1 cellular context compared by ENCODE assay signal in the genomic region with DNA sequence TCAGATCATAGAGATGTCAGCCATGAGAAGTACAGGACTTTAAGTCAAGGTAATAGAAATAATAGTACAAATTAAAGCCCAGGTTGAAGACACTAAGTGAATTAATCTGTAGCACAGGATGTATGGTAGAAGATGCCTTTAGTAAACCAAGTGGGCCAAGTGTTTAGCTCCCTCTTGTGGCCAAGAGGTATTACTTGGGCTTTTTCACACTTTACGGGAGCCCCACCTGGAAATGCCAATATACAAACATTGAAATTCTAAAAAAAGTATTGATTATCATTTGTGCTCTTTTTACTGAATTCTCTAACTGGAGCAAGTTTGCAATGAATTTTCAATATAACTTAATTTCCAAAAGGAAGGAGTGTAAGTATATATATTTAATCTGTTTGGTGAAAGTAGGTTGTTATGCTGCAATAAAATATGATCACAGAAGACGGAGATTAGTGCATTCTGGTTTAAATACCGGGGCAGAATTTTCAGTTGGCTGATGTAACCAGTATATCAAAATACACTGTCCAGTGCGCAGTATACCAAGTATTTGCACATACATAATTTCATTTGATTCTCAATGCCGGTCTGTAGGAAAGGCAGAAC.
TF ChIP-seq lines count a peak whose summit lies in the region.

No MANE protein-coding gene starts in this region.

TF ChIP-seq in GM23338, 12 proteins besides CTCF, POLR2A, EP300 and RAD21:
- TF ChIP-seq, protein P1, sequence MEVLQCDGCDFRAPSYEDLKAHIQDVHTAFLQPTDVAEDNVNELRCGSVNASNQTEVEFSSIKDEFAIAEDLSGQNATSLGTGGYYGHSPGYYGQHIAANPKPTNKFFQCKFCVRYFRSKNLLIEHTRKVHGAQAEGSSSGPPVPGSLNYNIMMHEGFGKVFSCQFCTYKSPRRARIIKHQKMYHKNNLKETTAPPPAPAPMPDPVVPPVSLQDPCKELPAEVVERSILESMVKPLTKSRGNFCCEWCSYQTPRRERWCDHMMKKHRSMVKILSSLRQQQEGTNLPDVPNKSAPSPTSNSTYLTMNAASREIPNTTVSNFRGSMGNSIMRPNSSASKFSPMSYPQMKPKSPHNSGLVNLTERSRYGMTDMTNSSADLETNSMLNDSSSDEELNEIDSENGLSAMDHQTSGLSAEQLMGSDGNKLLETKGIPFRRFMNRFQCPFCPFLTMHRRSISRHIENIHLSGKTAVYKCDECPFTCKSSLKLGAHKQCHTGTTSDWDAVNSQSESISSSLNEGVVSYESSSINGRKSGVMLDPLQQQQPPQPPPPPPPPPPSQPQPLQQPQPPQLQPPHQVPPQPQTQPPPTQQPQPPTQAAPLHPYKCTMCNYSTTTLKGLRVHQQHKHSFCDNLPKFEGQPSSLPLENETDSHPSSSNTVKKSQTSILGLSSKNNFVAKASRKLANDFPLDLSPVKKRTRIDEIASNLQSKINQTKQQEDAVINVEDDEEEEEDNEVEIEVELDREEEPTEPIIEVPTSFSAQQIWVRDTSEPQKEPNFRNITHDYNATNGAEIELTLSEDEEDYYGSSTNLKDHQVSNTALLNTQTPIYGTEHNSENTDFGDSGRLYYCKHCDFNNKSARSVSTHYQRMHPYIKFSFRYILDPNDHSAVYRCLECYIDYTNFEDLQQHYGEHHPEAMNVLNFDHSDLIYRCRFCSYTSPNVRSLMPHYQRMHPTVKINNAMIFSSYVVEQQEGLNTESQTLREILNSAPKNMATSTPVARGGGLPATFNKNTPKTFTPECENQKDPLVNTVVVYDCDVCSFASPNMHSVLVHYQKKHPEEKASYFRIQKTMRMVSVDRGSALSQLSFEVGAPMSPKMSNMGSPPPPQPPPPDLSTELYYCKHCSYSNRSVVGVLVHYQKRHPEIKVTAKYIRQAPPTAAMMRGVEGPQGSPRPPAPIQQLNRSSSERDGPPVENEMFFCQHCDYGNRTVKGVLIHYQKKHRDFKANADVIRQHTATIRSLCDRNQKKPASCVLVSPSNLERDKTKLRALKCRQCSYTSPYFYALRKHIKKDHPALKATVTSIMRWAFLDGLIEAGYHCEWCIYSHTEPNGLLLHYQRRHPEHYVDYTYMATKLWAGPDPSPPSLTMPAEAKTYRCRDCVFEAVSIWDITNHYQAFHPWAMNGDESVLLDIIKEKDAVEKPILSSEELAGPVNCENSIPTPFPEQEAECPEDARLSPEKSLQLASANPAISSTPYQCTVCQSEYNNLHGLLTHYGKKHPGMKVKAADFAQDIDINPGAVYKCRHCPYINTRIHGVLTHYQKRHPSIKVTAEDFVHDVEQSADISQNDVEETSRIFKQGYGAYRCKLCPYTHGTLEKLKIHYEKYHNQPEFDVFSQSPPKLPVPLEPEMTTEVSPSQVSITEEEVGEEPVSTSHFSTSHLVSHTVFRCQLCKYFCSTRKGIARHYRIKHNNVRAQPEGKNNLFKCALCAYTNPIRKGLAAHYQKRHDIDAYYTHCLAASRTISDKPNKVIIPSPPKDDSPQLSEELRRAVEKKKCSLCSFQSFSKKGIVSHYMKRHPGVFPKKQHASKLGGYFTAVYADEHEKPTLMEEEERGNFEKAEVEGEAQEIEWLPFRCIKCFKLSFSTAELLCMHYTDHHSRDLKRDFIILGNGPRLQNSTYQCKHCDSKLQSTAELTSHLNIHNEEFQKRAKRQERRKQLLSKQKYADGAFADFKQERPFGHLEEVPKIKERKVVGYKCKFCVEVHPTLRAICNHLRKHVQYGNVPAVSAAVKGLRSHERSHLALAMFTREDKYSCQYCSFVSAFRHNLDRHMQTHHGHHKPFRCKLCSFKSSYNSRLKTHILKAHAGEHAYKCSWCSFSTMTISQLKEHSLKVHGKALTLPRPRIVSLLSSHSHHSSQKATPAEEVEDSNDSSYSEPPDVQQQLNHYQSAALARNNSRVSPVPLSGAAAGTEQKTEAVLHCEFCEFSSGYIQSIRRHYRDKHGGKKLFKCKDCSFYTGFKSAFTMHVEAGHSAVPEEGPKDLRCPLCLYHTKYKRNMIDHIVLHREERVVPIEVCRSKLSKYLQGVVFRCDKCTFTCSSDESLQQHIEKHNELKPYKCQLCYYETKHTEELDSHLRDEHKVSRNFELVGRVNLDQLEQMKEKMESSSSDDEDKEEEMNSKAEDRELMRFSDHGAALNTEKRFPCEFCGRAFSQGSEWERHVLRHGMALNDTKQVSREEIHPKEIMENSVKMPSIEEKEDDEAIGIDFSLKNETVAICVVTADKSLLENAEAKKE (CRISPR knock-in tag; IDR thresholded peaks at IDR 0.05): no peak
- TF ChIP-seq STAT1 (IDR thresholded peaks at IDR 0.05; ENCODE audit: unreplicated experiment) (no peak), EZH2 (IDR thresholded peaks at IDR 0.05; ENCODE audit: low read depth, unreplicated experiment) (no peak), ZNF331 (CRISPR knock-in tag; IDR thresholded peaks at IDR 0.05; ENCODE audit: low read depth) (no peak), CREB1 (CRISPR knock-in tag; IDR thresholded peaks at IDR 0.05; ENCODE audit: low read depth) (no peak), POLR2AphosphoS5 (IDR thresholded peaks at IDR 0.05; ENCODE audit: low read depth) (no peak), ZNF114 (CRISPR knock-in tag; IDR thresholded peaks at IDR 0.05) (no peak), NANOG (IDR thresholded peaks at IDR 0.05; ENCODE audit: borderline replicate concordance) (no peak), JUNB (IDR thresholded peaks at IDR 0.05; ENCODE audit: unreplicated experiment) (no peak), EZH2phosphoT487 (IDR thresholded peaks at IDR 0.05; ENCODE audit: unreplicated experiment) (no peak)
- TF ChIP-seq, protein P2, sequence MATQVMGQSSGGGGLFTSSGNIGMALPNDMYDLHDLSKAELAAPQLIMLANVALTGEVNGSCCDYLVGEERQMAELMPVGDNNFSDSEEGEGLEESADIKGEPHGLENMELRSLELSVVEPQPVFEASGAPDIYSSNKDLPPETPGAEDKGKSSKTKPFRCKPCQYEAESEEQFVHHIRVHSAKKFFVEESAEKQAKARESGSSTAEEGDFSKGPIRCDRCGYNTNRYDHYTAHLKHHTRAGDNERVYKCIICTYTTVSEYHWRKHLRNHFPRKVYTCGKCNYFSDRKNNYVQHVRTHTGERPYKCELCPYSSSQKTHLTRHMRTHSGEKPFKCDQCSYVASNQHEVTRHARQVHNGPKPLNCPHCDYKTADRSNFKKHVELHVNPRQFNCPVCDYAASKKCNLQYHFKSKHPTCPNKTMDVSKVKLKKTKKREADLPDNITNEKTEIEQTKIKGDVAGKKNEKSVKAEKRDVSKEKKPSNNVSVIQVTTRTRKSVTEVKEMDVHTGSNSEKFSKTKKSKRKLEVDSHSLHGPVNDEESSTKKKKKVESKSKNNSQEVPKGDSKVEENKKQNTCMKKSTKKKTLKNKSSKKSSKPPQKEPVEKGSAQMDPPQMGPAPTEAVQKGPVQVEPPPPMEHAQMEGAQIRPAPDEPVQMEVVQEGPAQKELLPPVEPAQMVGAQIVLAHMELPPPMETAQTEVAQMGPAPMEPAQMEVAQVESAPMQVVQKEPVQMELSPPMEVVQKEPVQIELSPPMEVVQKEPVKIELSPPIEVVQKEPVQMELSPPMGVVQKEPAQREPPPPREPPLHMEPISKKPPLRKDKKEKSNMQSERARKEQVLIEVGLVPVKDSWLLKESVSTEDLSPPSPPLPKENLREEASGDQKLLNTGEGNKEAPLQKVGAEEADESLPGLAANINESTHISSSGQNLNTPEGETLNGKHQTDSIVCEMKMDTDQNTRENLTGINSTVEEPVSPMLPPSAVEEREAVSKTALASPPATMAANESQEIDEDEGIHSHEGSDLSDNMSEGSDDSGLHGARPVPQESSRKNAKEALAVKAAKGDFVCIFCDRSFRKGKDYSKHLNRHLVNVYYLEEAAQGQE (IDR thresholded peaks at IDR 0.05; ENCODE audit: unreplicated experiment): no peak
- TF ChIP-seq, protein P3, sequence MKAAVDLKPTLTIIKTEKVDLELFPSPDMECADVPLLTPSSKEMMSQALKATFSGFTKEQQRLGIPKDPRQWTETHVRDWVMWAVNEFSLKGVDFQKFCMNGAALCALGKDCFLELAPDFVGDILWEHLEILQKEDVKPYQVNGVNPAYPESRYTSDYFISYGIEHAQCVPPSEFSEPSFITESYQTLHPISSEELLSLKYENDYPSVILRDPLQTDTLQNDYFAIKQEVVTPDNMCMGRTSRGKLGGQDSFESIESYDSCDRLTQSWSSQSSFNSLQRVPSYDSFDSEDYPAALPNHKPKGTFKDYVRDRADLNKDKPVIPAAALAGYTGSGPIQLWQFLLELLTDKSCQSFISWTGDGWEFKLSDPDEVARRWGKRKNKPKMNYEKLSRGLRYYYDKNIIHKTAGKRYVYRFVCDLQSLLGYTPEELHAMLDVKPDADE (IDR thresholded peaks at IDR 0.05): no peak
